ENCODE assay signal across 12 cellular contexts in genomic region chrX:108437354-108437753, GRCh38. TPM values are rescaled to one million over a fixed set of nuclear protein-coding genes. Genes with fewer than 3 reads are reported as not detected.
DNase-seq lines count a peak whose midpoint lies in the region; ATAC-seq, FAIRE-seq and TF ChIP-seq lines count a peak whose summit lies in the region.
"Had no signal": no experiment of that assay in that cellular context is flagged by ENCODE, and none has a peak within 500 bp of the region (broad histone marks: within the 10 kb centered on the region; RNA-seq: fewer than 3 reads in every experiment).

No MANE protein-coding gene starts in this region.

- no peaks in the 10 kb centered on the region for H4K20me1 ChIP-seq in SK-N-SH (ENCODE audit: insufficient read depth)

- H3K9ac ChIP-seq in SK-N-SH (no peak overlapping the region), kidney (ENCODE audit: low read length in 2 of 2) (no peak overlapping the region)

- 3% methylated on average over 8 of the region's 8 CpGs for WGBS in SK-N-SH (ENCODE audit: low lambda C conversion rate)
- 17 to 32% methylated on average over 5 to 8 of the region's 8 CpGs for WGBS in ectodermal cell, 2 experiments
- 25% methylated on average over 8 of the region's 8 CpGs for WGBS in urinary bladder

- H3K9me2 ChIP-seq in SK-N-SH = no peaks in the 10 kb centered on the region

- H3K79me2 ChIP-seq in SK-N-SH (ENCODE audit: insufficient read depth) = no peaks in the 10 kb centered on the region

- TF ChIP-seq EP300 in SK-N-SH (IDR thresholded peaks at IDR 0.05; ENCODE audit: borderline replicate concordance in 1 of 2, low read depth in 1 of 2, low read length in 1 of 2) = no peak

- TF ChIP-seq CTCF in SK-N-SH (IDR thresholded peaks at IDR 0.05) = no peak
- TF ChIP-seq CTCF in kidney (IDR thresholded peaks at IDR 0.05; ENCODE audit: borderline replicate concordance, extremely low read depth, insufficient read depth) = no peak
- TF ChIP-seq CTCF in left lung (IDR thresholded peaks at IDR 0.05) = no peak

- intact Hi-C loops in kidney (cut with DNase I) = no loop called here
- intact Hi-C loops in left lung (cut with DNase I) = no loop called here

- CTCF ChIA-PET in SK-N-SH (lab: Yijun Ruan, JAX) = no interaction called here

- no peak for TF ChIP-seq RAD21 in SK-N-SH (IDR thresholded peaks at IDR 0.05; ENCODE audit: low read length)

- ATAC-seq in SK-N-SH treated with all-trans-retinoic acid at 6 μM for 48 hours (no peak), left lung (no peak)
- ATAC-seq: activated naive CD8-positive, alpha-beta T cell treated with anti-CD3 and anti-CD28 coated beads, Interleukin-2, amount 50 U/mL, for 24 hours had no signal

- H3K4me3 ChIP-seq in SK-N-SH (ENCODE audit: low read depth in 2 of 2, low read length in 1 of 2) = no peak overlapping the region
- H3K4me3 ChIP-seq in ectodermal cell (ENCODE audit: insufficient read depth, low read depth, low read length) = peak overlapping the region; percentile 66
- H3K4me3 ChIP-seq in kidney (ENCODE audit: low read length in 2 of 2) = peak overlapping the region; percentile 19 to 48
- H3K4me3 ChIP-seq in urinary bladder (ENCODE audit: low read depth, low read length) = peak overlapping the region; percentile 52
- no peak overlapping the region for H3K4me3 ChIP-seq in left lung
- H3K4me3 ChIP-seq: SK-N-MC had no signal

- no peaks in the 10 kb centered on the region for H3F3A ChIP-seq in SK-N-SH (replicated peaks; ENCODE audit: insufficient read depth)

- DNase-seq in SK-N-SH = no peak
- DNase-seq in kidney = no peak
- DNase-seq in NCI-H345 treated with DMSO at 0.1 percent for 48 hours (lab: John Stamatoyannopoulos, UW; ENCODE audit: unreplicated experiment) = no peak
- DNase-seq in UCSD-AML1 (lab: John Stamatoyannopoulos, UW; ENCODE audit: unreplicated experiment) = no peak
- no peak for DNase-seq in left lung
- DNase-seq: activated naive CD8-positive, alpha-beta T cell treated with anti-CD3 and anti-CD28 coated beads, Interleukin-2, amount 50 U/mL, for 24 hours; sigmoid colon had no signal

- H3K27me3 ChIP-seq in SK-N-SH (ENCODE audit: insufficient read depth) (peaks cover 41% of the 10 kb centered on the region; the same call in 1 of the 2 replicates), ectodermal cell (ENCODE audit: control insufficient read depth, insufficient read depth, low read length, poor library complexity, severe bottlenecking) (no peaks in the 10 kb centered on the region), left lung (peaks cover 11 to 19% of the 10 kb centered on the region in 2 donors)

- H3K27ac ChIP-seq in SK-N-SH (ENCODE audit: low read depth in 2 of 2, low read length in 1 of 2) (no peak overlapping the region), ectodermal cell (ENCODE audit: insufficient read depth, low read depth, low read length, poor library complexity, severe bottlenecking) (no peak overlapping the region), kidney (ENCODE audit: low read depth in 2 of 2, low read length in 2 of 2) (no peak overlapping the region), urinary bladder (ENCODE audit: low read depth) (no peak overlapping the region), left lung (no peak overlapping the region)
- H3K27ac ChIP-seq: 22Rv1, SK-N-MC had no signal

- H2AFZ ChIP-seq in SK-N-SH (ENCODE audit: low read depth) = no peak overlapping the region

- 0 out of 2 replicates have a peak overlapping the region, but pooled peaks have one; percentile 41 for H3K4me2 ChIP-seq in SK-N-SH

- no peaks in the 10 kb centered on the region for H3K4me1 ChIP-seq in SK-N-SH (ENCODE audit: control insufficient read depth in 1 of 2, insufficient read depth in 2 of 2, low read depth in 1 of 2, low read length in 1 of 2)
- no peaks in the 10 kb centered on the region for H3K4me1 ChIP-seq in ectodermal cell (ENCODE audit: control insufficient read depth, insufficient read depth, low read length)
- no peaks in the 10 kb centered on the region for H3K4me1 ChIP-seq in kidney (ENCODE audit: control insufficient read depth in 1 of 2, insufficient read depth in 1 of 2, low read depth in 1 of 2, low read length in 2 of 2)
- H3K4me1 ChIP-seq in urinary bladder (ENCODE audit: insufficient read depth) = no peaks in the 10 kb centered on the region
- H3K4me1 ChIP-seq in left lung = no peaks in the 10 kb centered on the region
- H3K4me1 ChIP-seq: sigmoid colon had no signal

- no peak for FAIRE-seq in kidney (lab: Jason Lieb, UNC)

- POLR2A ChIA-PET in SK-N-SH (lab: Yijun Ruan, JAX) = no interaction called here

- H3K9me3 ChIP-seq in SK-N-SH (no peaks in the 10 kb centered on the region), ectodermal cell (ENCODE audit: control insufficient read depth, low read length) (no peaks in the 10 kb centered on the region), kidney (ENCODE audit: control insufficient read depth in 1 of 2, low read length in 2 of 2) (no peaks in the 10 kb centered on the region), left lung (no peaks in the 10 kb centered on the region)
- H3K9me3 ChIP-seq: sigmoid colon had no signal

- no peaks in the 10 kb centered on the region for H3K36me3 ChIP-seq in SK-N-SH (replicated peaks in 1 of 2; ENCODE audit: control insufficient read depth in 1 of 2, insufficient read depth in 2 of 2, low read length in 1 of 2)
- no peaks in the 10 kb centered on the region for H3K36me3 ChIP-seq in ectodermal cell (ENCODE audit: control insufficient read depth, insufficient read depth, low read length)
- H3K36me3 ChIP-seq in kidney (ENCODE audit: control insufficient read depth in 1 of 2, insufficient read depth in 2 of 2, low read length in 2 of 2) = no peaks in the 10 kb centered on the region
- no peaks in the 10 kb centered on the region for H3K36me3 ChIP-seq in urinary bladder (ENCODE audit: insufficient read depth)
- H3K36me3 ChIP-seq in left lung = no peaks in the 10 kb centered on the region
- H3K36me3 ChIP-seq: sigmoid colon had no signal

TF ChIP-seq in SK-N-SH, 30 proteins besides CTCF, POLR2A, EP300 and RAD21 (continues in another document):
- TF ChIP-seq ELF1 (IDR thresholded peaks at IDR 0.05) = no peak
- no peak for TF ChIP-seq RFX5 (IDR thresholded peaks at IDR 0.05; ENCODE audit: low read length)
- no peak for TF ChIP-seq TEAD4 (IDR thresholded peaks at IDR 0.05; ENCODE audit: borderline replicate concordance, insufficient read depth)
- TF ChIP-seq MEF2A (IDR thresholded peaks at IDR 0.05; ENCODE audit: borderline replicate concordance, low read depth) = no peak
- no peak for TF ChIP-seq USF2 (IDR thresholded peaks at IDR 0.05; ENCODE audit: borderline replicate concordance, low read depth, low read length)
- TF ChIP-seq CHD2 (IDR thresholded peaks at IDR 0.05; ENCODE audit: low read length, partially characterized antibody) = no peak
- no peak for TF ChIP-seq RCOR1 (IDR thresholded peaks at IDR 0.05; ENCODE audit: low read length)
- no peak for TF ChIP-seq FOSL2 (IDR thresholded peaks at IDR 0.05; ENCODE audit: borderline replicate concordance, low read depth)
- TF ChIP-seq FOXJ3 (CRISPR knock-in tag; IDR thresholded peaks at IDR 0.05) = no peak

TF ChIP-seq in SK-N-SH treated with all-trans-retinoic acid at 6 μM for 48 hours, 23 proteins besides CTCF, POLR2A, EP300 and RAD21:
- no peak for TF ChIP-seq CSDC2 (CRISPR knock-in tag; IDR thresholded peaks at IDR 0.05)

RNA-seq across cellular contexts. Expression of gene COL4A6, which starts 0.9 kb away (rescaled TPM):
- not detected in 2 replicates for polyA plus RNA-seq in SK-N-SH (2012; rRNA removed)
- polyA plus RNA-seq in SK-N-SH (2012; cell fraction: cytosol; rRNA removed) = 0.03 TPM in 2 replicates
- polyA plus RNA-seq in SK-N-SH (2012; cell fraction: nucleus; rRNA removed) = 0.05 and 0.09 TPM in 2 replicates
- 49.3 TPM for polyA plus RNA-seq in ectodermal cell (2013, experiment 1 of 4)
- 49.5 TPM for polyA plus RNA-seq in ectodermal cell (2013, experiment 2 of 4)
- polyA plus RNA-seq in ectodermal cell (2013, experiment 3 of 4) = 28.9 TPM
- polyA plus RNA-seq in ectodermal cell (2013, experiment 4 of 4) = 35.5 TPM
- 3.3 TPM for total RNA-seq in kidney
- 4.1 TPM for polyA plus RNA-seq in kidney (ENCODE audit: insufficient read depth, low read depth, low replicate concordance)
- total RNA-seq in urinary bladder = 39.0 TPM
- polyA plus RNA-seq in urinary bladder = 65.8 TPM
- 1 to 10 TPM; 1.2 to 1.4 TPM for total RNA-seq in left lung

RNA-seq across cellular contexts. Expression of gene COL4A5, which starts 2.3 kb away (rescaled TPM):
- polyA plus RNA-seq in SK-N-SH (2012; rRNA removed) (0.02 and 0.11 TPM in 2 replicates), kidney (ENCODE audit: insufficient read depth, low read depth, low replicate concordance) (11.9 TPM), urinary bladder (59.3 TPM)
- 0.08 and 0.09 TPM in 2 replicates for polyA plus RNA-seq in SK-N-SH (2012; cell fraction: cytosol; rRNA removed)
- 0.14 and 0.50 TPM in 2 replicates for polyA plus RNA-seq in SK-N-SH (2012; cell fraction: nucleus; rRNA removed)
- 76.8 TPM for polyA plus RNA-seq in ectodermal cell (2013, experiment 1 of 4)
- polyA plus RNA-seq in ectodermal cell (2013, experiment 2 of 4) = 88.5 TPM
- 53.0 TPM for polyA plus RNA-seq in ectodermal cell (2013, experiment 3 of 4)
- 59.6 TPM for polyA plus RNA-seq in ectodermal cell (2013, experiment 4 of 4)
- total RNA-seq in kidney (23.9 TPM), urinary bladder (296 TPM), left lung (10 to 100 TPM; 15.5 to 39.2 TPM)

Comparison
In these comparisons a context has a peak if more than half of its experiments do, and no peak if none do; other contexts are left out.
1. H3K4me3 ChIP-seq: peak in ectodermal cell (single experiment), kidney (2 of 2) and urinary bladder (single experiment); none in SK-N-SH (0 of 2) and left lung (0 of 2).